9 cellular contexts compared by ENCODE assay signal in genomic region chr22:30609260-30610185, GRCh38. TPM values are rescaled to one million over a fixed set of nuclear protein-coding genes. Genes with fewer than 3 reads are reported as not detected.
A peak's percentile ranks its signal among the peaks of the same experiment; 100 is the strongest.
DNase-seq lines count a peak whose midpoint lies in the region; ATAC-seq and TF ChIP-seq lines count a peak whose summit lies in the region.
"Had no signal": no experiment of that assay in that cellular context is flagged by ENCODE, and none has a peak within 500 bp of the region (broad histone marks: within the 10 kb centered on the region; RNA-seq: fewer than 3 reads in every experiment).

No MANE protein-coding gene starts in this region.

- no peaks in the 10 kb centered on the region for H3K27me3 ChIP-seq in adrenal gland

- TF ChIP-seq POLR2A in adrenal gland (IDR thresholded peaks at IDR 0.05): peak in 1 of 2 donors; percentile 58

- DNase-seq in activated naive CD4-positive, alpha-beta T cell treated with anti-CD3 and anti-CD28 coated beads for 36 hours: peak; percentile 72
- DNase-seq in activated naive CD4-positive, alpha-beta T cell (lab: John Stamatoyannopoulos, UW): no peak
- DNase-seq in LoVo (ENCODE audit: low spot score): peak; percentile 88
- peak; percentile 62 to 84 (median 79) for DNase-seq in adrenal gland
- DNase-seq in iPS-NIHi7 (ENCODE audit: extremely low spot score): peak; percentile 65
- peak in 1 of 2 donors; percentile 61 for DNase-seq in stimulated activated effector memory CD8-positive, alpha-beta T cell treated with anti-CD3 and anti-CD28 coated beads, Interleukin-12 subunit alpha, Interleukin-12 subunit beta, amount 100 ng/mL, for 72 hours (ENCODE audit: low spot score in 2 of 2)
- no peak for DNase-seq in NCI-H146 (lab: John Stamatoyannopoulos, UW)
- no peak for DNase-seq in DMS 273 treated with DMSO at 0.1 percent for 48 hours (lab: John Stamatoyannopoulos, UW)

- CTCF ChIA-PET in activated naive CD4-positive, alpha-beta T cell treated with anti-CD3 and anti-CD28 coated beads for 36 hours (lab: Charles Lee): interaction anchor here (0.6 to 1.7 kb wide), 3 partner anchors 17 to 25 kb away, joined by 3 to 9 read pairs (median 4); no protein-coding TSS in a partner anchor

- no peak overlapping the region for H3K4me3 ChIP-seq in adrenal gland

- 46 to 53% (median 50%) methylated on average over 16 to 17 of the region's 17 CpGs for WGBS in adrenal gland, 4 donors

- H3K9me3 ChIP-seq in adrenal gland (replicated peaks in 1 of 3): no peaks in the 10 kb centered on the region

- peak overlapping the region; percentile 3 for H3K27ac Mint-ChIP-seq in activated naive CD4-positive, alpha-beta T cell treated with anti-CD3 and anti-CD28 coated beads for 36 hours
- peak overlapping the region; percentile 78 for H3K27ac Mint-ChIP-seq in stimulated activated effector memory CD8-positive, alpha-beta T cell treated with anti-CD3 and anti-CD28 coated beads, Interleukin-12 subunit alpha, Interleukin-12 subunit beta, amount 100 ng/mL, for 72 hours
- H3K27ac Mint-ChIP-seq: activated naive CD4-positive, alpha-beta T cell treated with anti-CD3 and anti-CD28 coated beads, Interleukin-2, amount 50 U/mL, for 24 hours had no signal

- H3K27ac ChIP-seq in adrenal gland: peak overlapping the region; percentile 50 to 86 (median 82)

- peaks cover 0 to 18% of the 10 kb centered on the region in 2 donors for H3K36me3 ChIP-seq in adrenal gland (replicated peaks in 1 of 2)

- intact Hi-C loops in activated naive CD4-positive, alpha-beta T cell treated with anti-CD3 and anti-CD28 coated beads for 36 hours (cut with micrococcal nuclease): loop anchor here (10.0 kb wide), 1 partner anchor 295 kb away; no protein-coding TSS in a partner anchor
- intact Hi-C loops in adrenal gland (cut with DNase I): no loop called here

- ATAC-seq in stimulated activated effector memory CD8-positive, alpha-beta T cell treated with anti-CD3 and anti-CD28 coated beads, Interleukin-12 subunit alpha, Interleukin-12 subunit beta, amount 100 ng/mL, for 72 hours: peak; percentile 64

- no peaks in the 10 kb centered on the region for H3K36me3 Mint-ChIP-seq in activated naive CD4-positive, alpha-beta T cell treated with anti-CD3 and anti-CD28 coated beads for 36 hours (ENCODE audit: low read depth)
- H3K36me3 Mint-ChIP-seq in stimulated activated effector memory CD8-positive, alpha-beta T cell treated with anti-CD3 and anti-CD28 coated beads, Interleukin-12 subunit alpha, Interleukin-12 subunit beta, amount 100 ng/mL, for 72 hours: peaks cover 11% of the 10 kb centered on the region
- H3K36me3 Mint-ChIP-seq: activated naive CD4-positive, alpha-beta T cell treated with anti-CD3 and anti-CD28 coated beads, Interleukin-2, amount 50 U/mL, for 24 hours had no signal

- H3K4me3 Mint-ChIP-seq in activated naive CD4-positive, alpha-beta T cell treated with anti-CD3 and anti-CD28 coated beads for 36 hours: no peak overlapping the region
- peak overlapping the region; percentile 30 for H3K4me3 Mint-ChIP-seq in stimulated activated effector memory CD8-positive, alpha-beta T cell treated with anti-CD3 and anti-CD28 coated beads, Interleukin-12 subunit alpha, Interleukin-12 subunit beta, amount 100 ng/mL, for 72 hours
- H3K4me3 Mint-ChIP-seq: activated naive CD4-positive, alpha-beta T cell treated with anti-CD3 and anti-CD28 coated beads, Interleukin-2, amount 50 U/mL, for 24 hours had no signal

- H3K4me1 Mint-ChIP-seq in activated naive CD4-positive, alpha-beta T cell treated with anti-CD3 and anti-CD28 coated beads for 36 hours (ENCODE audit: low read depth): peaks cover 32% of the 10 kb centered on the region
- peaks cover 27% of the 10 kb centered on the region for H3K4me1 Mint-ChIP-seq in stimulated activated effector memory CD8-positive, alpha-beta T cell treated with anti-CD3 and anti-CD28 coated beads, Interleukin-12 subunit alpha, Interleukin-12 subunit beta, amount 100 ng/mL, for 72 hours

- no peaks in the 10 kb centered on the region for H3K9me3 Mint-ChIP-seq in activated naive CD4-positive, alpha-beta T cell treated with anti-CD3 and anti-CD28 coated beads for 36 hours
- H3K9me3 Mint-ChIP-seq in stimulated activated effector memory CD8-positive, alpha-beta T cell treated with anti-CD3 and anti-CD28 coated beads, Interleukin-12 subunit alpha, Interleukin-12 subunit beta, amount 100 ng/mL, for 72 hours: no peaks in the 10 kb centered on the region
- H3K9me3 Mint-ChIP-seq: activated naive CD4-positive, alpha-beta T cell treated with anti-CD3 and anti-CD28 coated beads, Interleukin-2, amount 50 U/mL, for 24 hours had no signal

- H3K4me1 ChIP-seq in adrenal gland (replicated peaks in 1 of 2): peaks cover 34 to 40% of the 10 kb centered on the region in 2 donors

- H3K27me3 Mint-ChIP-seq in activated naive CD4-positive, alpha-beta T cell treated with anti-CD3 and anti-CD28 coated beads for 36 hours (ENCODE audit: low read depth): no peaks in the 10 kb centered on the region
- H3K27me3 Mint-ChIP-seq: activated naive CD4-positive, alpha-beta T cell treated with anti-CD3 and anti-CD28 coated beads, Interleukin-2, amount 50 U/mL, for 24 hours had no signal

- no peak for TF ChIP-seq CTCF in adrenal gland (IDR thresholded peaks at IDR 0.05)

RNA-seq across cellular contexts. Expression of gene TCN2, which starts 2.5 kb away (rescaled TPM):
- under 1 TPM; 0.19 to 0.22 TPM for total RNA-seq in activated naive CD4-positive, alpha-beta T cell treated with anti-CD3 and anti-CD28 coated beads for 36 hours
- total RNA-seq in adrenal gland: 100 to 1,000 TPM in 1 of 8 donors, 10 to 100 TPM in 7; 34.8 to 108 (median 62.8) TPM
- 10 to 100 TPM; 12.8 to 21.9 (median 17.8) TPM for polyA plus RNA-seq in adrenal gland

RNA-seq across cellular contexts. Expression of gene PES1, which starts 17.8 kb away (rescaled TPM):
- total RNA-seq in activated naive CD4-positive, alpha-beta T cell treated with anti-CD3 and anti-CD28 coated beads for 36 hours: 10 to 100 TPM; 92.8 to 96.7 TPM
- total RNA-seq in adrenal gland: 100 to 1,000 TPM in 1 of 8 donors, 10 to 100 TPM in 7; 46.0 to 105 (median 58.1) TPM
- polyA plus RNA-seq in adrenal gland: 100 to 1,000 TPM in 1 of 3 donors, 10 to 100 TPM in 2; 63.6 to 117 (median 68.5) TPM

RNA-seq across cellular contexts. Expression of gene SLC35E4, which starts 26.1 kb away (rescaled TPM):
- 1 to 10 TPM; 2.2 TPM for total RNA-seq in activated naive CD4-positive, alpha-beta T cell treated with anti-CD3 and anti-CD28 coated beads for 36 hours
- 1 to 10 TPM in 7 of 8 donors, under 1 TPM in 1; 0.60 to 7.0 (median 3.9) TPM for total RNA-seq in adrenal gland
- polyA plus RNA-seq in adrenal gland: 1 to 10 TPM; 1.3 to 2.0 (median 2.0) TPM

RNA-seq across cellular contexts. Expression of gene GAL3ST1, which starts 35.1 kb away (rescaled TPM):
- under 1 TPM; 0.27 to 0.29 TPM for total RNA-seq in activated naive CD4-positive, alpha-beta T cell treated with anti-CD3 and anti-CD28 coated beads for 36 hours
- total RNA-seq in adrenal gland: under 1 TPM in 1 of 8 donors, not detected in 7; 0.31 TPM
- polyA plus RNA-seq in adrenal gland: under 1 TPM in 2 of 3 donors, not detected in 1; 0.57 to 0.72 TPM

RNA-seq across cellular contexts. Expression of gene DUSP18, which starts 58.2 kb away (rescaled TPM):
- 1 to 10 TPM; 4.7 to 5.6 TPM for total RNA-seq in activated naive CD4-positive, alpha-beta T cell treated with anti-CD3 and anti-CD28 coated beads for 36 hours
- 1 to 10 TPM; 3.9 to 8.9 (median 6.7) TPM for total RNA-seq in adrenal gland
- 1 to 10 TPM; 1.4 to 5.0 (median 3.8) TPM for polyA plus RNA-seq in adrenal gland

Comparison
In these comparisons a context has a peak if more than half of its experiments do, and no peak if none do; other contexts are left out.
1. DNase-seq: peak in activated naive CD4-positive, alpha-beta T cell treated with anti-CD3 and anti-CD28 coated beads for 36 hours (single experiment), LoVo (single experiment), adrenal gland (7 of 7) and iPS-NIHi7 (single experiment); none in activated naive CD4-positive, alpha-beta T cell (0 of 4), NCI-H146 (single experiment) and DMS 273 treated with DMSO at 0.1 percent for 48 hours (single experiment).
2. RNA of gene TCN2, which starts 2.5 kb away (total RNA-seq): 34.8 to 108 TPM in adrenal gland; 0.19 to 0.22 TPM in activated naive CD4-positive, alpha-beta T cell treated with anti-CD3 and anti-CD28 coated beads for 36 hours; every median in the first group is over 10 times any median in the second.